Comparison of ENCODE assay signal across 1 cellular context in the genomic region with DNA sequence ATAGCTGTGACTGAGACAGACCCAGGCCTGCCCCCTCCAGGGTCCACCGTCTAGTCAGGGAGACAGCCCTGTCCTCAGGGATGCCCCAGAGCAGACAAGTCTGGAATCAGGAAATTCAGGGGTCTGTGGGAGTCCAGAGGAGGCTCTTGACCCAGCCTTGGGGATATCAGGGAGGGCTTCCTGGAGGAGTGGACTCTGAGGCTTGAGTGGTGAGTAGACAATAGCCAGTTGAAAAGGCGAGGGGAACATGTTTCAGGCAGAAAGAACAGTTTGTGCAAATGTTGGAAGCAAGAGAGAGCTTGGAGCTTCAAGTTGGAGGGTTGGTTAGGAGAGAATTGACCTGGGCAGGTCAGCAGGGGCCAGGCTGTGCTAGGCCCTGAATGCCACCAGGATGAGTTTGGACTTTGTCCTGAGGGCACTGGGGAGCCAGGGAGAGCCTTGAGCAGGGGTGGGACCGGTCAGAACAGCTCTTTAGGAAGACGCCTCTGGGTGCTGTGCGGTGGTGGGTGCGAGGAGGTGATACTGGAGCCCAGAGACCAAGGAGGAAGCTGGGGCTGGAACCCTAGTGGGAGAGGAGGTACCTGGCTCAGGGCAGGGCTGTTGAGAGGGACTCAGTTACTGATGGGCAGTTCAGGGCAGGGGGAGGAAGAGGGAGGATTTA.
TF ChIP-seq lines count a peak whose summit lies in the region.

No MANE protein-coding gene starts in this region.

TF ChIP-seq in HepG2, 621 proteins besides CTCF, POLR2A, EP300 and RAD21:
- TF ChIP-seq, protein P1, sequence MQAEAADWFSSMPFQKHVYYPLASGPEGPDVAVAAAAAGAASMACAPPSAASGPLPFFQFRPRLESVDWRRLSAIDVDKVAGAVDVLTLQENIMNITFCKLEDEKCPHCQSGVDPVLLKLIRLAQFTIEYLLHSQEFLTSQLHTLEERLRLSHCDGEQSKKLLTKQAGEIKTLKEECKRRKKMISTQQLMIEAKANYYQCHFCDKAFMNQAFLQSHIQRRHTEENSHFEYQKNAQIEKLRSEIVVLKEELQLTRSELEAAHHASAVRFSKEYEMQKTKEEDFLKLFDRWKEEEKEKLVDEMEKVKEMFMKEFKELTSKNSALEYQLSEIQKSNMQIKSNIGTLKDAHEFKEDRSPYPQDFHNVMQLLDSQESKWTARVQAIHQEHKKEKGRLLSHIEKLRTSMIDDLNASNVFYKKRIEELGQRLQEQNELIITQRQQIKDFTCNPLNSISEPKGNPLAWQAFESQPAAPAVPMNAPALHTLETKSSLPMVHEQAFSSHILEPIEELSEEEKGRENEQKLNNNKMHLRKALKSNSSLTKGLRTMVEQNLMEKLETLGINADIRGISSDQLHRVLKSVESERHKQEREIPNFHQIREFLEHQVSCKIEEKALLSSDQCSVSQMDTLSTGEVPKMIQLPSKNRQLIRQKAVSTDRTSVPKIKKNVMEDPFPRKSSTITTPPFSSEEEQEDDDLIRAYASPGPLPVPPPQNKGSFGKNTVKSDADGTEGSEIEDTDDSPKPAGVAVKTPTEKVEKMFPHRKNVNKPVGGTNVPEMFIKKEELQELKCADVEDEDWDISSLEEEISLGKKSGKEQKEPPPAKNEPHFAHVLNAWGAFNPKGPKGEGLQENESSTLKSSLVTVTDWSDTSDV (CRISPR knock-in tag; IDR thresholded peaks at IDR 0.05), result no peak
- TF ChIP-seq, protein P2, sequence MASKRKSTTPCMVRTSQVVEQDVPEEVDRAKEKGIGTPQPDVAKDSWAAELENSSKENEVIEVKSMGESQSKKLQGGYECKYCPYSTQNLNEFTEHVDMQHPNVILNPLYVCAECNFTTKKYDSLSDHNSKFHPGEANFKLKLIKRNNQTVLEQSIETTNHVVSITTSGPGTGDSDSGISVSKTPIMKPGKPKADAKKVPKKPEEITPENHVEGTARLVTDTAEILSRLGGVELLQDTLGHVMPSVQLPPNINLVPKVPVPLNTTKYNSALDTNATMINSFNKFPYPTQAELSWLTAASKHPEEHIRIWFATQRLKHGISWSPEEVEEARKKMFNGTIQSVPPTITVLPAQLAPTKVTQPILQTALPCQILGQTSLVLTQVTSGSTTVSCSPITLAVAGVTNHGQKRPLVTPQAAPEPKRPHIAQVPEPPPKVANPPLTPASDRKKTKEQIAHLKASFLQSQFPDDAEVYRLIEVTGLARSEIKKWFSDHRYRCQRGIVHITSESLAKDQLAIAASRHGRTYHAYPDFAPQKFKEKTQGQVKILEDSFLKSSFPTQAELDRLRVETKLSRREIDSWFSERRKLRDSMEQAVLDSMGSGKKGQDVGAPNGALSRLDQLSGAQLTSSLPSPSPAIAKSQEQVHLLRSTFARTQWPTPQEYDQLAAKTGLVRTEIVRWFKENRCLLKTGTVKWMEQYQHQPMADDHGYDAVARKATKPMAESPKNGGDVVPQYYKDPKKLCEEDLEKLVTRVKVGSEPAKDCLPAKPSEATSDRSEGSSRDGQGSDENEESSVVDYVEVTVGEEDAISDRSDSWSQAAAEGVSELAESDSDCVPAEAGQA (IDR thresholded peaks at IDR 0.05; ENCODE audit: low read depth), result no peak
- TF ChIP-seq, protein P2 (CRISPR knock-in tag; IDR thresholded peaks at IDR 0.05; ENCODE audit: borderline replicate concordance), result no peak
- TF ChIP-seq, protein P3, sequence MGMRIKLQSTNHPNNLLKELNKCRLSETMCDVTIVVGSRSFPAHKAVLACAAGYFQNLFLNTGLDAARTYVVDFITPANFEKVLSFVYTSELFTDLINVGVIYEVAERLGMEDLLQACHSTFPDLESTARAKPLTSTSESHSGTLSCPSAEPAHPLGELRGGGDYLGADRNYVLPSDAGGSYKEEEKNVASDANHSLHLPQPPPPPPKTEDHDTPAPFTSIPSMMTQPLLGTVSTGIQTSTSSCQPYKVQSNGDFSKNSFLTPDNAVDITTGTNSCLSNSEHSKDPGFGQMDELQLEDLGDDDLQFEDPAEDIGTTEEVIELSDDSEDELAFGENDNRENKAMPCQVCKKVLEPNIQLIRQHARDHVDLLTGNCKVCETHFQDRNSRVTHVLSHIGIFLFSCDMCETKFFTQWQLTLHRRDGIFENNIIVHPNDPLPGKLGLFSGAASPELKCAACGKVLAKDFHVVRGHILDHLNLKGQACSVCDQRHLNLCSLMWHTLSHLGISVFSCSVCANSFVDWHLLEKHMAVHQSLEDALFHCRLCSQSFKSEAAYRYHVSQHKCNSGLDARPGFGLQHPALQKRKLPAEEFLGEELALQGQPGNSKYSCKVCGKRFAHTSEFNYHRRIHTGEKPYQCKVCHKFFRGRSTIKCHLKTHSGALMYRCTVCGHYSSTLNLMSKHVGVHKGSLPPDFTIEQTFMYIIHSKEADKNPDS (CRISPR knock-in tag; IDR thresholded peaks at IDR 0.05), result no peak
- TF ChIP-seq HNF4A (CRISPR knock-in tag; IDR thresholded peaks at IDR 0.05) (peak; percentile 58), ZNF121 (CRISPR knock-in tag; IDR thresholded peaks at IDR 0.05) (peak; percentile 47), ZNF572 (CRISPR knock-in tag; IDR thresholded peaks at IDR 0.05) (no peak), SP2 (CRISPR knock-in tag; IDR thresholded peaks at IDR 0.05) (no peak), POLR2AphosphoS5 (IDR thresholded peaks at IDR 0.05; ENCODE audit: low read depth, low read length) (no peak), ZNF546 (CRISPR knock-in tag; conservative IDR thresholded peaks at IDR 0.05) (no peak), HNF4G (IDR thresholded peaks at IDR 0.05; ENCODE audit: borderline replicate concordance, low read depth, low read length) (peak; percentile 19; the same call in 1 of the 2 replicates), HNF4G (CRISPR knock-in tag; IDR thresholded peaks at IDR 0.05; ENCODE audit: borderline replicate concordance, low read depth) (no peak), HOXA5 (CRISPR knock-in tag; IDR thresholded peaks at IDR 0.05) (no peak), ZFP36 (IDR thresholded peaks at IDR 0.05; ENCODE audit: borderline replicate concordance, low read depth, low read length, partially characterized antibody) (peak; percentile 58), ZNF768 (CRISPR knock-in tag; IDR thresholded peaks at IDR 0.05) (peak; percentile 49; the same call in 1 of the 2 replicates), ZMYM3 (CRISPR knock-in tag; IDR thresholded peaks at IDR 0.05) (peak; percentile 67; the same call in 1 of the 2 replicates), ZFP36L2 (CRISPR knock-in tag; IDR thresholded peaks at IDR 0.05) (no peak)
- TF ChIP-seq, protein P4, sequence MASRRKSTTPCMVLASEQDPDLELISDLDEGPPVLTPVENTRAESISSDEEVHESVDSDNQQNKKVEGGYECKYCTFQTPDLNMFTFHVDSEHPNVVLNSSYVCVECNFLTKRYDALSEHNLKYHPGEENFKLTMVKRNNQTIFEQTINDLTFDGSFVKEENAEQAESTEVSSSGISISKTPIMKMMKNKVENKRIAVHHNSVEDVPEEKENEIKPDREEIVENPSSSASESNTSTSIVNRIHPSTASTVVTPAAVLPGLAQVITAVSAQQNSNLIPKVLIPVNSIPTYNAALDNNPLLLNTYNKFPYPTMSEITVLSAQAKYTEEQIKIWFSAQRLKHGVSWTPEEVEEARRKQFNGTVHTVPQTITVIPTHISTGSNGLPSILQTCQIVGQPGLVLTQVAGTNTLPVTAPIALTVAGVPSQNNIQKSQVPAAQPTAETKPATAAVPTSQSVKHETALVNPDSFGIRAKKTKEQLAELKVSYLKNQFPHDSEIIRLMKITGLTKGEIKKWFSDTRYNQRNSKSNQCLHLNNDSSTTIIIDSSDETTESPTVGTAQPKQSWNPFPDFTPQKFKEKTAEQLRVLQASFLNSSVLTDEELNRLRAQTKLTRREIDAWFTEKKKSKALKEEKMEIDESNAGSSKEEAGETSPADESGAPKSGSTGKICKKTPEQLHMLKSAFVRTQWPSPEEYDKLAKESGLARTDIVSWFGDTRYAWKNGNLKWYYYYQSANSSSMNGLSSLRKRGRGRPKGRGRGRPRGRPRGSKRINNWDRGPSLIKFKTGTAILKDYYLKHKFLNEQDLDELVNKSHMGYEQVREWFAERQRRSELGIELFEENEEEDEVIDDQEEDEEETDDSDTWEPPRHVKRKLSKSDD (CRISPR knock-in tag; IDR thresholded peaks at IDR 0.05; ENCODE audit: low read depth), result no peak
TF ChIP-seq in HepG2: peak in this region for 6.
